ENCODE assay signal across 8 cellular contexts in the genomic region with DNA sequence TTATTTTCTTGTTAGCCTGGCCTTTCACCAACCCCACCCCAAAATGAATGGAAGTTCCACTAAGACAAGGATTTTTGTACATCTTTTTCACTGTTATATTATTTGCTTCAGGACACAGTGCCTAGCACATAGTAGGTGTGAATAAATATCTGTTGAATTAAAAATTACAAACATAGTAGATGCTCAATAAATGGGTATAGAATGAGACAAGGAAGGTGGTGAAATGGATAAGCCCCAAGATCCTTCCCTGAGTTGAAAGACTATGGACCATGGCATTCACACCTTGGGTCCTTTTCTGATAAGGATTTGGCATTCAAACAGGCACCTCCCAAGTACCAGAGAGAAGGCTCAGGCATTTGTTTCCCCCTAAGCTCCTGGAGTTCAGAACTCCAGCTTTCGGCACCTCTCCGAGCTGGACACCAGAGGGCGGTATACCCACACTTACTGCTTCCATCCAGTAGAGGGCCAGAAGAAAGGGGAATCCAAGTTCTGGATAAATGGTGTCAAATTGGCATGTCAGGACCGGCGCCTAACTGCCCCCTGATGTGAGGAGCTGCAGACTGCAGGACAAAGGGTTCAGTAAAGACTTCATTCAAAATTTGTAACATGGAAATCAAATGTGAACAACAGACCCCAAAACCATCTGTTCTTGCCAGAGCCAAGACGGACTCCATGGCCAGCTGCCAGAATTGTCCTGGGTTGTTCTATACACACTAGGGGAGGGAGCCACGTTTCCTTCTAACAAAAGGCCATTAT.
DNase-seq lines count a peak whose midpoint lies in the region; ATAC-seq and TF ChIP-seq lines count a peak whose summit lies in the region.

No MANE protein-coding gene starts in this region.

- TF ChIP-seq CTCF in AG09319 (IDR thresholded peaks at IDR 0.05; ENCODE audit: low read depth, low read length): peak; percentile 100

- H3K9me3 Mint-ChIP-seq in activated CD8-positive, alpha-beta memory T cell treated with anti-CD3 and anti-CD28 coated beads, Interleukin-2, amount 10 ng/mL, durations not matched to agents 7 days and 5 days (ENCODE audit: low read depth): no peaks in the 10 kb centered on the region

- H3K9me3 ChIP-seq in mucosa of stomach (ENCODE audit: control insufficient read depth, low read length): no peaks in the 10 kb centered on the region

- ATAC-seq in GM18870 (IDR thresholded peaks at IDR 0.05; ENCODE audit: unreplicated experiment): peak; percentile 77
- peak; percentile 82 for ATAC-seq in HG03442 (IDR thresholded peaks at IDR 0.05; ENCODE audit: unreplicated experiment)
- peak; percentile 47 for ATAC-seq in activated CD8-positive, alpha-beta memory T cell treated with anti-CD3 and anti-CD28 coated beads, Interleukin-2, amount 10 ng/mL, durations not matched to agents 7 days and 5 days

- H3K4me1 Mint-ChIP-seq in activated CD8-positive, alpha-beta memory T cell treated with anti-CD3 and anti-CD28 coated beads, Interleukin-2, amount 10 ng/mL, durations not matched to agents 7 days and 5 days: no peaks in the 10 kb centered on the region

- H3K36me3 Mint-ChIP-seq in activated CD8-positive, alpha-beta memory T cell treated with anti-CD3 and anti-CD28 coated beads, Interleukin-2, amount 10 ng/mL, durations not matched to agents 7 days and 5 days: no peaks in the 10 kb centered on the region

- no peak overlapping the region for H3K4me3 Mint-ChIP-seq in activated CD8-positive, alpha-beta memory T cell treated with anti-CD3 and anti-CD28 coated beads, Interleukin-2, amount 10 ng/mL, durations not matched to agents 7 days and 5 days

- no peaks in the 10 kb centered on the region for H3K36me3 ChIP-seq in mucosa of stomach (ENCODE audit: control insufficient read depth, insufficient read depth, low read length)

- no peak overlapping the region for H3K27ac Mint-ChIP-seq in activated CD8-positive, alpha-beta memory T cell treated with anti-CD3 and anti-CD28 coated beads, Interleukin-2, amount 10 ng/mL, durations not matched to agents 7 days and 5 days

- H3K27me3 Mint-ChIP-seq in activated CD8-positive, alpha-beta memory T cell treated with anti-CD3 and anti-CD28 coated beads, Interleukin-2, amount 10 ng/mL, durations not matched to agents 7 days and 5 days: peaks cover 2% of the 10 kb centered on the region

- CTCF ChIA-PET in activated CD8-positive, alpha-beta memory T cell treated with anti-CD3 and anti-CD28 coated beads, Interleukin-2, amount 10 ng/mL, durations not matched to agents 7 days and 5 days (lab: Charles Lee): interaction anchor here (0.7 to 1.8 kb wide), 12 partner anchors 9 to 604 kb away, joined by 3 to 8 read pairs (median 3); no protein-coding TSS in a partner anchor

- peak; percentile 29 for DNase-seq in AG09319 (ENCODE audit: extremely low read depth, low read depth)
- DNase-seq in NCI-H774 (lab: John Stamatoyannopoulos, UW): peak; percentile 78
- DNase-seq in activated CD8-positive, alpha-beta memory T cell treated with anti-CD3 and anti-CD28 coated beads, Interleukin-2, amount 10 ng/mL, durations not matched to agents 7 days and 5 days: peak; percentile 56
- peak; percentile 34 for DNase-seq in epidermal melanocyte (ENCODE audit: insufficient read length, low spot score)
- DNase-seq in stimulated activated CD8-positive, alpha-beta memory T cell treated with anti-CD3 and anti-CD28 coated beads, Interleukin-7, amount 100 ng/mL, for 24 hours (ENCODE audit: low read depth): peak; percentile 23

- peak overlapping the region; percentile 19 for H3K4me3 ChIP-seq in mucosa of stomach (ENCODE audit: low read length)

- H3K4me1 ChIP-seq in mucosa of stomach (ENCODE audit: control insufficient read depth, insufficient read depth, low read length): no peaks in the 10 kb centered on the region

- no peak overlapping the region for H3K9ac ChIP-seq in mucosa of stomach (ENCODE audit: low read length)

- no peaks in the 10 kb centered on the region for H3K27me3 ChIP-seq in mucosa of stomach (ENCODE audit: control insufficient read depth, insufficient read depth, low read length)

Comparison
In these comparisons a context has a peak if more than half of its experiments do, and no peak if none do; other contexts are left out.
1. Peak in every context shown above with its lines: DNase-seq, ATAC-seq and H3K4me3 ChIP-seq.
2. DNase-seq: peak in every context shown above with its lines; median percentile 78 in NCI-H774; 56 in activated CD8-positive, alpha-beta memory T cell treated with anti-CD3 and anti-CD28 coated beads, Interleukin-2, amount 10 ng/mL, durations not matched to agents 7 days and 5 days; 34 in epidermal melanocyte; 29 in AG09319; 23 in stimulated activated CD8-positive, alpha-beta memory T cell treated with anti-CD3 and anti-CD28 coated beads, Interleukin-7, amount 100 ng/mL, for 24 hours.